Comparison of ENCODE assay signal across 1 cellular context in genomic region chr7:17772581-17773288, GRCh38.
TF ChIP-seq lines count a peak whose summit lies in the region.

No MANE protein-coding gene starts in this region.

TF ChIP-seq in GM12878, 131 proteins besides CTCF, POLR2A, EP300 and RAD21 (continued from another document):
- TF ChIP-seq ZNF592 (IDR thresholded peaks at IDR 0.05) (no peak), NKRF (conservative IDR thresholded peaks at IDR 0.05) (no peak), SMC3 (IDR thresholded peaks at IDR 0.05; ENCODE audit: borderline replicate concordance, low read length) (no peak), MYB (IDR thresholded peaks at IDR 0.05; ENCODE audit: borderline replicate concordance, low read depth, low read length) (no peak), JUND (IDR thresholded peaks at IDR 0.05; ENCODE audit: low read depth, low read length) (no peak), PBX3 (IDR thresholded peaks at IDR 0.05; ENCODE audit: insufficient replicate concordance, low read depth, low read length) (no peak), KAT2A (conservative IDR thresholded peaks at IDR 0.05; ENCODE audit: control insufficient read depth, low read depth, low read length) (no peak), HCFC1 (IDR thresholded peaks at IDR 0.05; ENCODE audit: low read length) (no peak), ZNF622 (IDR thresholded peaks at IDR 0.05) (no peak), HDGF (IDR thresholded peaks at IDR 0.05) (no peak), SPI1 (IDR thresholded peaks at IDR 0.05; ENCODE audit: borderline replicate concordance, insufficient read depth, low read depth, low read length) (no peak), TBL1XR1 (IDR thresholded peaks at IDR 0.05; ENCODE audit: low read depth, low read length) (no peak), PKNOX1 (IDR thresholded peaks at IDR 0.05) (no peak), SMAD5 (IDR thresholded peaks at IDR 0.05; ENCODE audit: low read depth) (no peak), NRF1 (conservative IDR thresholded peaks at IDR 0.05; ENCODE audit: low read depth, low read length) (no peak), ELK1 (IDR thresholded peaks at IDR 0.05; ENCODE audit: low read depth, low read length) (no peak), NFXL1 (IDR thresholded peaks at IDR 0.05; ENCODE audit: borderline replicate concordance) (no peak), ETV6 (conservative IDR thresholded peaks at IDR 0.05 in 1 of 2, IDR thresholded peaks at IDR 0.05 in 1 of 2; ENCODE audit: borderline replicate concordance in 1 of 2, low read depth in 1 of 2) (no peak), CHD1 (IDR thresholded peaks at IDR 0.05; ENCODE audit: low read depth, low read length) (no peak), BCLAF1 (IDR thresholded peaks at IDR 0.05) (no peak), ZBED1 (IDR thresholded peaks at IDR 0.05; ENCODE audit: borderline replicate concordance) (no peak), BHLHE40 (IDR thresholded peaks at IDR 0.05; ENCODE audit: borderline replicate concordance in 1 of 2, low read depth in 2 of 2, low read length in 1 of 2) (peak in 1 of 2 experiments; percentile 69; a peak in 1 of 4 replicates), IKZF1 (conservative IDR thresholded peaks at IDR 0.05) (peak; percentile 61; the same call in 1 of the 2 replicates), STAT1 (conservative IDR thresholded peaks at IDR 0.05) (no peak), BACH1 (IDR thresholded peaks at IDR 0.05; ENCODE audit: borderline replicate concordance) (no peak)
